Comparison of ENCODE assay signal across 19 cellular contexts in genomic region chr7:75881436-75882095, GRCh38. TPM values are rescaled to one million over a fixed set of nuclear protein-coding genes. Genes with fewer than 3 reads are reported as not detected.
A peak's percentile ranks its signal among the peaks of the same experiment; 100 is the strongest.
DNase-seq lines count a peak whose midpoint lies in the region; ATAC-seq, FAIRE-seq and TF ChIP-seq lines count a peak whose summit lies in the region.
"Had no signal": no experiment of that assay in that cellular context is flagged by ENCODE, and none has a peak within 500 bp of the region (broad histone marks: within the 10 kb centered on the region; RNA-seq: fewer than 3 reads in every experiment).

No MANE protein-coding gene starts in this region.

- peak overlapping the region; percentile 61 to 79 (median 71) for H3K4me3 Mint-ChIP-seq in nephron

- H3K36me3 Mint-ChIP-seq in nephron (ENCODE audit: low read depth): peaks cover 47% of the 10 kb centered on the region

- H3K9me3 ChIP-seq in H1 (ENCODE audit: insufficient read depth in 2 of 2, low read depth in 1 of 2, low read length in 1 of 2) (no peaks in the 10 kb centered on the region), psoas muscle (no peaks in the 10 kb centered on the region)
- H3K9me3 ChIP-seq: upper lobe of left lung had no signal

- no peak overlapping the region for H3K4ac ChIP-seq in H1 (replicated peaks; ENCODE audit: insufficient read length, low read depth, low read length)

- H3K27me3 Mint-ChIP-seq in nephron (ENCODE audit: low read depth): no peaks in the 10 kb centered on the region
- H3K27me3 Mint-ChIP-seq: effector memory CD8-positive, alpha-beta T cell had no signal

- H2BK20ac ChIP-seq in H1 (ENCODE audit: low read length): no peak overlapping the region

- no peak overlapping the region for H3K14ac ChIP-seq in H1 (ENCODE audit: insufficient read length)

- H3K23ac ChIP-seq in H1 (ENCODE audit: insufficient read length): no peak overlapping the region

- no peak overlapping the region; a peak in 3 of 7 replicates for H3K9ac ChIP-seq in H1 (replicated peaks in 1 of 4; ENCODE audit: extremely low read depth in 1 of 4, low read depth in 3 of 4, low read length in 3 of 4)

- H4K20me1 ChIP-seq in H1 (replicated peaks in 1 of 2; ENCODE audit: control insufficient read depth in 1 of 2, insufficient read depth in 2 of 2, low read length in 2 of 2): peaks cover 8 to 23% of the 10 kb centered on the region in 2 experiments

- peak; percentile 65 for DNase-seq in ELF-1 (ENCODE audit: low read depth, low spot score)
- no peak for DNase-seq in RWPE1 (ENCODE audit: low spot score)
- peak in 1 of 2 experiments; percentile 73 for DNase-seq in H1 (ENCODE audit: low read depth in 1 of 2, low spot score in 2 of 2)
- no peak for DNase-seq in activated CD8-positive, alpha-beta memory T cell treated with anti-CD3 and anti-CD28 coated beads, Interleukin-2, amount 50 U/mL, for 4 hours
- no peak for DNase-seq in psoas muscle
- DNase-seq: activated T-cell treated with anti-CD3 and anti-CD28 coated beads, Interleukin-2, amount 50 U/mL, for 1 hour; aorta; effector memory CD8-positive, alpha-beta T cell; glutamatergic neuron; kidney glomerular epithelial cell; MM.1S; NCI-H2029 treated with DMSO at 0.1 percent for 48 hours; NCI-H774; upper lobe of left lung had no signal

- no peak overlapping the region for H2AK5ac ChIP-seq in H1 (ENCODE audit: low read depth, low read length)

- ATAC-seq in GM18511 (IDR thresholded peaks at IDR 0.05; ENCODE audit: unreplicated experiment) (no peak), GM21825 (IDR thresholded peaks at IDR 0.05; ENCODE audit: unreplicated experiment) (no peak), psoas muscle (no peak)
- ATAC-seq: effector memory CD8-positive, alpha-beta T cell; right cardiac atrium had no signal

- H3K4me1 Mint-ChIP-seq in nephron: peaks cover 30% of the 10 kb centered on the region

- CTCF ChIA-PET in RWPE1 (lab: Yijun Ruan, JAX): interaction anchor here (0.6 kb wide), 1 partner anchor 1194 kb away, joined by 3 read pairs; no protein-coding TSS in a partner anchor
- CTCF ChIA-PET in H1 (lab: Charles Lee; ENCODE audit: partially characterized antibody): no interaction called here

- H4K91ac ChIP-seq in H1 (replicated peaks; ENCODE audit: insufficient read length, low read length): no peak overlapping the region

- TF ChIP-seq CTCF in RWPE1 (conservative IDR thresholded peaks at IDR 0.05; ENCODE audit: low read depth) (no peak), H1 (IDR thresholded peaks at IDR 0.05; ENCODE audit: control extremely low read depth in 1 of 3, insufficient read depth in 1 of 3, low read depth in 1 of 3, low read length in 3 of 3) (no peak), nephron (IDR thresholded peaks at IDR 0.05; ENCODE audit: unreplicated experiment in 3 of 3) (peak in 1 of 3 experiments; percentile 9), psoas muscle (IDR thresholded peaks at IDR 0.05) (no peak)

- no peaks in the 10 kb centered on the region; the same call in none of the 2 replicates for H3K79me1 ChIP-seq in H1 (ENCODE audit: low read depth, low read length)

- no peak overlapping the region for H2BK12ac ChIP-seq in H1 (ENCODE audit: low read depth, low read length)

- WGBS in H1 (ENCODE audit: extremely low coverage in 1 of 2, insufficient coverage in 1 of 2, insufficient read length in 1 of 2, insufficient replicate concordance in 2 of 2, low coverage in 1 of 2, low lambda C conversion rate in 2 of 2, missing lambda C conversion rate in 1 of 2), 2 experiments: 86% methylated on average over 23 of the region's 23 CpGs; no CpG with 5 or more reads in 1 of the 2 experiments
- 80 to 85% (median 82%) methylated on average over 23 of the region's 23 CpGs for WGBS in psoas muscle, 3 donors

- H3K4me1 ChIP-seq in H1 (replicated peaks in 1 of 4; ENCODE audit: control insufficient read depth in 3 of 4, insufficient read depth in 4 of 4, low read length in 3 of 4) (peaks cover 5 to 11% (median 9%) of the 10 kb centered on the region in 4 experiments), psoas muscle (peaks cover 17% of the 10 kb centered on the region)

- no peak overlapping the region for H4K5ac ChIP-seq in H1 (ENCODE audit: insufficient read length, low read depth, low read length)

- no peak overlapping the region for H4K8ac ChIP-seq in H1 (ENCODE audit: extremely low read depth, insufficient read depth, low read length)

- peaks cover 11% of the 10 kb centered on the region for H3K23me2 ChIP-seq in H1 (ENCODE audit: low read depth, low read length)

- H3K4me3 ChIP-seq in H1 (ENCODE audit: extremely low read depth in 1 of 4, insufficient read depth in 2 of 4, low read depth in 3 of 4, low read length in 4 of 4): no peak overlapping the region
- H3K4me3 ChIP-seq in psoas muscle: no peak overlapping the region
- H3K4me3 ChIP-seq: upper lobe of left lung had no signal

- POLR2A ChIA-PET in RWPE1 (lab: Yijun Ruan, JAX; ENCODE audit: low non-redundant PET) (no interaction called here), H1 (lab: Charles Lee; ENCODE audit: partially characterized antibody) (interaction anchor here (0.8 to 1.3 kb wide), 2 partner anchors 12 to 34 kb away, joined by 4 read pairs; no protein-coding TSS in a partner anchor)

- TF ChIP-seq RAD21 in H1 (IDR thresholded peaks at IDR 0.05 in 1 of 2, conservative IDR thresholded peaks at IDR 0.05 in 1 of 2; ENCODE audit: low read depth in 2 of 2, low read length in 2 of 2): no peak; a peak in 1 of 4 replicates

- no peak overlapping the region for H2BK5ac ChIP-seq in H1 (ENCODE audit: low read depth, low read length)

- H2BK120ac ChIP-seq in H1 (replicated peaks; ENCODE audit: low read depth, low read length): no peak overlapping the region

- no peaks in the 10 kb centered on the region for H3K9me3 Mint-ChIP-seq in nephron
- H3K9me3 Mint-ChIP-seq: effector memory CD8-positive, alpha-beta T cell had no signal

- FAIRE-seq in H1 (lab: Jason Lieb, UNC): no peak

- intact Hi-C loops in psoas muscle (cut with DNase I): no loop called here

- H3K27ac Mint-ChIP-seq in nephron: peak overlapping the region; percentile 27 to 52 (median 49)

- no peak overlapping the region for H2AFZ ChIP-seq in H1 (ENCODE audit: low read length)

- 0 out of 2 replicates have a peak overlapping the region, but pooled peaks have one; percentile 7 for H3K27ac ChIP-seq in RWPE1
- H3K27ac ChIP-seq in H1 (ENCODE audit: low read depth, low read length): no peak overlapping the region
- H3K27ac ChIP-seq in psoas muscle: no peak overlapping the region
- H3K27ac ChIP-seq: C4-2B, upper lobe of left lung had no signal

- no peak for TF ChIP-seq EP300 in H1 (IDR thresholded peaks at IDR 0.05; ENCODE audit: borderline replicate concordance in 1 of 2, low read depth in 2 of 2, low read length in 2 of 2)

- no peak; a peak in 1 of 3 replicates for TF ChIP-seq POLR2A in H1 (IDR thresholded peaks at IDR 0.05; ENCODE audit: control extremely low read depth in 1 of 2, low read depth in 2 of 2, low read length in 2 of 2)

- H3K79me2 ChIP-seq in H1 (ENCODE audit: control insufficient read depth in 1 of 2, insufficient read depth in 2 of 2, low read length in 2 of 2): peaks cover 0 to 15% of the 10 kb centered on the region in 2 experiments; a peak in 2 of 4 replicates

- H3K27me3 ChIP-seq in H1 (replicated peaks in 1 of 4; ENCODE audit: control insufficient read depth in 3 of 4, extremely low read depth in 1 of 4, insufficient read depth in 3 of 4, low read length in 3 of 4): peaks cover 0 to 8% (median under 1%) of the 10 kb centered on the region in 4 experiments; a peak in 1 of 7 replicates
- H3K27me3 ChIP-seq in psoas muscle (ENCODE audit: insufficient read depth in 3 of 3, low read length in 2 of 3): no peaks in the 10 kb centered on the region
- H3K27me3 ChIP-seq: upper lobe of left lung had no signal

- H3K4me2 ChIP-seq in H1 (ENCODE audit: insufficient read depth in 1 of 2, low read depth in 2 of 2, low read length in 2 of 2): peak overlapping the region in 1 of 2 experiments; percentile 29; a peak in 2 of 4 replicates

- no peak overlapping the region for H2BK15ac ChIP-seq in H1 (ENCODE audit: low read length)

- H3K56ac ChIP-seq in H1 (replicated peaks; ENCODE audit: insufficient read length, low read depth, low read length): no peak overlapping the region

- H3K18ac ChIP-seq in H1 (ENCODE audit: extremely low read depth, low read length): no peak overlapping the region

- peaks cover 21 to 56% (median 42%) of the 10 kb centered on the region in 4 experiments for H3K36me3 ChIP-seq in H1 (ENCODE audit: control insufficient read depth in 2 of 4, insufficient read depth in 4 of 4, low read length in 3 of 4)
- H3K36me3 ChIP-seq in psoas muscle (ENCODE audit: insufficient read depth in 1 of 2, low read depth in 1 of 2): peaks cover 2 to 64% of the 10 kb centered on the region in 2 donors

RNA-seq across cellular contexts. Expression of gene RHBDD2, which starts 2.7 kb away (rescaled TPM):
- 28.3 and 29.5 TPM in 2 replicates for total RNA-seq in H1 (2021; fragmentation: NEBNext Ultra II Directional; extraction: Animal tissue kit (Norgen Biotek cat#: 25700))
- 65.5 and 83.6 TPM in 2 replicates for polyA plus RNA-seq in H1 (2011; rRNA removed)
- 30.5 TPM for polyA plus RNA-seq in H1 (2011; cell fraction: cytosol; rRNA removed)
- polyA plus RNA-seq in H1 (2011; cell fraction: nucleus; rRNA removed): 48.6 TPM
- polyA plus RNA-seq in H1 (2012, experiment 1 of 2): 22.3 to 41.5 TPM (median 36.1 TPM) in 4 replicates
- 36.4 TPM for polyA plus RNA-seq in H1 (2012, experiment 2 of 2)
- polyA plus RNA-seq in H1 (2013, experiment 1 of 2): 36.4 TPM
- 40.7 TPM for polyA plus RNA-seq in H1 (2013, experiment 2 of 2)
- 19.9 and 26.2 TPM in 2 replicates for polyA minus RNA-seq in H1 (2011; rRNA and poly(A)+ RNA removed)
- 20.5 TPM for polyA minus RNA-seq in H1 (2011; cell fraction: cytosol; rRNA and poly(A)+ RNA removed)
- polyA minus RNA-seq in H1 (2011; cell fraction: nucleus; rRNA and poly(A)+ RNA removed): 23.4 TPM
- 10 to 100 TPM; 18.3 to 32.0 (median 24.6) TPM for total RNA-seq in psoas muscle
- polyA plus RNA-seq in psoas muscle: 10 to 100 TPM; 26.5 to 38.9 (median 30.7) TPM

RNA-seq across cellular contexts. Expression of gene POR, which starts 33.4 kb away (rescaled TPM):
- total RNA-seq in H1 (2021; fragmentation: NEBNext Ultra II Directional; extraction: Animal tissue kit (Norgen Biotek cat#: 25700)): 127 and 144 TPM in 2 replicates
- polyA plus RNA-seq in H1 (2011; rRNA removed): 98.7 and 213 TPM in 2 replicates
- 143 TPM for polyA plus RNA-seq in H1 (2011; cell fraction: cytosol; rRNA removed)
- polyA plus RNA-seq in H1 (2011; cell fraction: nucleus; rRNA removed): 390 TPM
- polyA plus RNA-seq in H1 (2012, experiment 1 of 2): 65.5 to 111 TPM (median 109 TPM) in 4 replicates
- polyA plus RNA-seq in H1 (2012, experiment 2 of 2): 172 TPM
- polyA plus RNA-seq in H1 (2013, experiment 1 of 2): 204 TPM
- polyA plus RNA-seq in H1 (2013, experiment 2 of 2): 195 TPM
- 51.2 and 71.3 TPM in 2 replicates for polyA minus RNA-seq in H1 (2011; rRNA and poly(A)+ RNA removed)
- 118 TPM for polyA minus RNA-seq in H1 (2011; cell fraction: cytosol; rRNA and poly(A)+ RNA removed)
- 98.3 TPM for polyA minus RNA-seq in H1 (2011; cell fraction: nucleus; rRNA and poly(A)+ RNA removed)
- 100 to 1,000 TPM in 2 of 4 donors, 10 to 100 TPM in 2; 48.8 to 206 (median 117) TPM for total RNA-seq in psoas muscle
- 100 to 1,000 TPM in 2 of 3 donors, 10 to 100 TPM in 1; 81.4 to 288 (median 138) TPM for polyA plus RNA-seq in psoas muscle
